Comparison of ENCODE assay signal across 12 cellular contexts in genomic region chr3:45055032-45055410, GRCh38. TPM values are rescaled to one million over a fixed set of nuclear protein-coding genes. Genes with fewer than 3 reads are reported as not detected.
A peak's percentile ranks its signal among the peaks of the same experiment; 100 is the strongest.
DNase-seq lines count a peak whose midpoint lies in the region; ATAC-seq, FAIRE-seq and TF ChIP-seq lines count a peak whose summit lies in the region.
"Had no signal": no experiment of that assay in that cellular context is flagged by ENCODE, and none has a peak within 500 bp of the region (broad histone marks: within the 10 kb centered on the region; RNA-seq: fewer than 3 reads in every experiment).

No MANE protein-coding gene starts in this region.

- H3K27me3 ChIP-seq in adipocyte (replicated peaks; ENCODE audit: control insufficient read depth, insufficient read depth, low read length): no peaks in the 10 kb centered on the region
- H3K27me3 ChIP-seq in keratinocyte (ENCODE audit: control insufficient read depth, extremely low read depth, insufficient read depth, low read length): no peaks in the 10 kb centered on the region
- H3K27me3 ChIP-seq in vagina: no peaks in the 10 kb centered on the region
- H3K27me3 ChIP-seq: cardiac muscle cell had no signal

- no peaks in the 10 kb centered on the region for H3K79me2 ChIP-seq in keratinocyte (ENCODE audit: control insufficient read depth, insufficient read depth, low read length)

- ATAC-seq in HG03045 (IDR thresholded peaks at IDR 0.05; ENCODE audit: unreplicated experiment) (no peak), GM18858 (IDR thresholded peaks at IDR 0.05; ENCODE audit: unreplicated experiment) (no peak)
- ATAC-seq: activated CD8-positive, alpha-beta T cell treated with anti-CD3 and anti-CD28 coated beads, Interleukin-2, amount 10 ng/mL, durations not matched to agents 7 days and 5 days had no signal

- H2AFZ ChIP-seq in keratinocyte (ENCODE audit: control insufficient read depth, low read length): no peak overlapping the region

- H3K36me3 ChIP-seq in adipocyte (ENCODE audit: control insufficient read depth, insufficient read depth, low read length, severe bottlenecking): no peaks in the 10 kb centered on the region
- no peaks in the 10 kb centered on the region for H3K36me3 ChIP-seq in keratinocyte (ENCODE audit: control insufficient read depth in 2 of 2, extremely low read depth in 1 of 2, insufficient read depth in 2 of 2, low read length in 2 of 2)
- no peaks in the 10 kb centered on the region for H3K36me3 ChIP-seq in vagina
- H3K36me3 ChIP-seq: cardiac muscle cell had no signal

- peak; percentile 12 to 51 for DNase-seq in NOMO-1 (lab: John Stamatoyannopoulos, UW; ENCODE audit: unreplicated experiment in 2 of 2)
- DNase-seq in NOMO-1 treated with dmso at 0.1 percent for 144 hours (lab: John Stamatoyannopoulos, UW; ENCODE audit: unreplicated experiment): no peak
- peak; percentile 87 for DNase-seq in adipocyte (ENCODE audit: low read depth)
- DNase-seq in keratinocyte (ENCODE audit: low read depth, low spot score): no peak
- DNase-seq in vagina (ENCODE audit: extremely low spot score in 2 of 2): no peak
- DNase-seq in stimulated activated CD8-positive, alpha-beta memory T cell treated with anti-CD3 and anti-CD28 coated beads, Interleukin-4, amount 100 ng/mL, for 48 hours: no peak
- DNase-seq: occipital lobe had no signal

- no peak for TF ChIP-seq POLR2A in vagina (IDR thresholded peaks at IDR 0.05)

- H3K9ac ChIP-seq in adipocyte (ENCODE audit: low read length) (peak overlapping the region; percentile 32), keratinocyte (ENCODE audit: control insufficient read depth, extremely low read depth, insufficient read depth, low read length) (no peak overlapping the region)

- H3K9me1 ChIP-seq in keratinocyte (ENCODE audit: control insufficient read depth, extremely low read depth, insufficient read depth, low read length): peaks cover 2% of the 10 kb centered on the region

- no peak for TF ChIP-seq CTCF in keratinocyte (optimal IDR thresholded peaks at IDR 0.05 in 1 of 3, IDR thresholded peaks at IDR 0.05 in 1 of 3, conservative IDR thresholded peaks at IDR 0.05 in 1 of 3; ENCODE audit: extremely low read depth in 1 of 3, insufficient read depth in 2 of 3, low read length in 3 of 3)
- TF ChIP-seq CTCF in vagina (IDR thresholded peaks at IDR 0.05): no peak

- H3K4me1 ChIP-seq in adipocyte (ENCODE audit: control insufficient read depth, insufficient read depth, low read length) (peaks cover 51% of the 10 kb centered on the region), keratinocyte (ENCODE audit: control insufficient read depth, extremely low read depth, insufficient read depth, low read length) (peaks cover 33% of the 10 kb centered on the region), vagina (peaks cover 38% of the 10 kb centered on the region)

- H3K9me3 ChIP-seq in adipocyte (ENCODE audit: control insufficient read depth, low read length): no peaks in the 10 kb centered on the region
- H3K9me3 ChIP-seq in keratinocyte (ENCODE audit: control insufficient read depth, low read depth, low read length): no peaks in the 10 kb centered on the region
- H3K9me3 ChIP-seq in vagina: no peaks in the 10 kb centered on the region

- peak overlapping the region; percentile 8 for H3K4me2 ChIP-seq in keratinocyte (ENCODE audit: control insufficient read depth, extremely low read depth, insufficient read depth, low read depth, low read length)

- FAIRE-seq in keratinocyte (lab: Jason Lieb, UNC): no peak

- dilution Hi-C loops in keratinocyte (cut with MboI; ENCODE audit: extremely low pct_ligation_motif_present, low sequenced_read_pairs): no loop called here

- no peaks in the 10 kb centered on the region for H4K20me1 ChIP-seq in keratinocyte (ENCODE audit: control insufficient read depth, extremely low read depth, insufficient read depth, low read length)

- H3K4me3 ChIP-seq in adipocyte (ENCODE audit: low read length): peak overlapping the region; percentile 31
- no peak overlapping the region for H3K4me3 ChIP-seq in keratinocyte (ENCODE audit: control insufficient read depth in 2 of 3, extremely low read depth in 1 of 3, insufficient read depth in 2 of 3, low read depth in 1 of 3, low read length in 3 of 3)
- no peak overlapping the region for H3K4me3 ChIP-seq in vagina
- H3K4me3 ChIP-seq: cardiac muscle cell had no signal

- intact Hi-C loops in vagina (cut with DNase I): no loop called here

- H3K27ac ChIP-seq in keratinocyte (ENCODE audit: control insufficient read depth, insufficient read depth, low read length) (no peak overlapping the region), vagina (peak overlapping the region; percentile 15)
- H3K27ac ChIP-seq: 22Rv1, cardiac muscle cell had no signal

RNA-seq across cellular contexts. Expression of gene CLEC3B, which starts 28.9 kb away (rescaled TPM):
- 0.08 TPM in 1 of 3 replicates, not detected in the others for polyA plus RNA-seq in keratinocyte
- polyA plus RNA-seq in keratinocyte (2011; ENCODE audit: low read depth): not detected
- polyA plus RNA-seq in keratinocyte (2011; cell fraction: cytosol; rRNA removed): not detected in 2 replicates
- 0.16 TPM in 1 of 2 replicates, not detected in the other for polyA plus RNA-seq in keratinocyte (2011; cell fraction: nucleus; rRNA removed)
- not detected in 2 replicates for polyA plus RNA-seq in keratinocyte (2012; ENCODE audit: low replicate concordance)
- 0.20 TPM in 1 of 3 replicates, not detected in the others for polyA minus RNA-seq in keratinocyte
- polyA minus RNA-seq in keratinocyte (2011; cell fraction: cytosol; rRNA and poly(A)+ RNA removed): not detected
- 0.63 TPM in 1 of 2 replicates, not detected in the other for polyA minus RNA-seq in keratinocyte (2011; cell fraction: nucleus; rRNA and poly(A)+ RNA removed)
- total RNA-seq in vagina: 41.7 TPM

Comparison
In these comparisons a context has a peak if more than half of its experiments do, and no peak if none do; other contexts are left out.
1. DNase-seq: peak in NOMO-1 (2 of 2) and adipocyte (single experiment); none in NOMO-1 treated with dmso at 0.1 percent for 144 hours (single experiment), keratinocyte (single experiment), vagina (0 of 2) and stimulated activated CD8-positive, alpha-beta memory T cell treated with anti-CD3 and anti-CD28 coated beads, Interleukin-4, amount 100 ng/mL, for 48 hours (single experiment).